19 cellular contexts compared by ENCODE assay signal in the genomic region with DNA sequence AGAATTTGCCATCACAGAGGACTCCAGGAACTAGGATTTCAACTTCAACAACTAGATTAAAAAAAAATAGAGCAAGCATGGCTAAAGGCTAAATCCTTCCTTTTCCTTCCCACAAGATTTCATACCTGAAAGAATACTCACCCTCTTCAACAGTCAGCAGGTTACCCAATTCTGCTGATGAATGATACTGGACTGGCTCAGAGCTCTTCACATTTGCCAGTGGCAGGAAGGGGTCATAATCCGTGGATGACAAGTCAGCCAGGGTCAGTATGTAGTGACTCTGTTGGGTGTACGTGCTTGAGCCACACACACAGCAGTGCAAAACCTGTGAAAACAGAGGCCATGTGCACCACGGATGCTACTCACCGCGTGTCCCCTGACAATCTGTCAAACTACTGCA.
A peak's percentile ranks its signal among the peaks of the same experiment; 100 is the strongest.
DNase-seq lines count a peak whose midpoint lies in the region; ATAC-seq and TF ChIP-seq lines count a peak whose summit lies in the region.
"Had no signal": no experiment of that assay in that cellular context is flagged by ENCODE, and none has a peak within 500 bp of the region (broad histone marks: within the 10 kb centered on the region; RNA-seq: fewer than 3 reads in every experiment).

No MANE protein-coding gene starts in this region.

- H3K79me1 ChIP-seq in trophoblast cell (ENCODE audit: low read length): no peaks in the 10 kb centered on the region

- no peak overlapping the region for H2AK5ac ChIP-seq in trophoblast cell (ENCODE audit: low read length)

- H3K9me3 ChIP-seq in PC-9 (ENCODE audit: insufficient read depth, low read depth): no peaks in the 10 kb centered on the region
- H3K9me3 ChIP-seq in trophoblast cell (ENCODE audit: insufficient read depth, low read depth, low read length): peaks cover 2% of the 10 kb centered on the region
- H3K9me3 ChIP-seq: tibial nerve had no signal

- H3K36me3 ChIP-seq in PC-9 (ENCODE audit: low read depth) (no peaks in the 10 kb centered on the region), trophoblast cell (ENCODE audit: control insufficient read depth in 1 of 2, insufficient read depth in 2 of 2, low read length in 2 of 2) (peaks cover 0 to 2% of the 10 kb centered on the region in 2 experiments)

- no peak for ATAC-seq in HG02610 (IDR thresholded peaks at IDR 0.05; ENCODE audit: unreplicated experiment)
- ATAC-seq: Panc1 had no signal

- H3K4me1 ChIP-seq in PC-9 (replicated peaks; ENCODE audit: insufficient read depth) (peaks cover 39% of the 10 kb centered on the region), trophoblast cell (ENCODE audit: control insufficient read depth in 1 of 2, insufficient read depth in 2 of 2, low read length in 2 of 2) (no peaks in the 10 kb centered on the region)
- H3K4me1 ChIP-seq: BLaER1 had no signal

- H3K27me3 ChIP-seq in PC-9 (ENCODE audit: insufficient read depth, low read depth): no peaks in the 10 kb centered on the region
- no peaks in the 10 kb centered on the region for H3K27me3 ChIP-seq in trophoblast cell (ENCODE audit: insufficient read depth, low read length)
- H3K27me3 ChIP-seq: BLaER1, tibial nerve had no signal

- H3K27ac ChIP-seq in PC-9 (peak overlapping the region; percentile 94), trophoblast cell (ENCODE audit: low read depth, low read length) (no peak overlapping the region)
- H3K27ac ChIP-seq: BLaER1, tibial nerve had no signal

- H3K23ac ChIP-seq in trophoblast cell (ENCODE audit: low read length): no peak overlapping the region

- no peak overlapping the region for H4K8ac ChIP-seq in trophoblast cell (ENCODE audit: low read depth, low read length)

- intact Hi-C loops in PC-9 (cut with micrococcal nuclease; ENCODE audit: unreplicated experiment): loop anchor here (1.0 kb wide), 1 partner anchor 29 kb away; no protein-coding TSS in a partner anchor

- no peaks in the 10 kb centered on the region for H3K79me2 ChIP-seq in PC-9 (ENCODE audit: low read depth)
- no peaks in the 10 kb centered on the region for H3K79me2 ChIP-seq in trophoblast cell (ENCODE audit: control insufficient read depth, insufficient read depth, low read length, poor library complexity)

- no peaks in the 10 kb centered on the region for H4K20me1 ChIP-seq in PC-9 (ENCODE audit: insufficient read depth)
- H4K20me1 ChIP-seq: BLaER1 had no signal

- no peak for TF ChIP-seq CTCF in PC-9 (conservative IDR thresholded peaks at IDR 0.05)
- TF ChIP-seq CTCF in fibroblast of mammary gland (conservative IDR thresholded peaks at IDR 0.05; ENCODE audit: control insufficient read depth, insufficient read depth, low read depth, low read length): no peak

- no peaks in the 10 kb centered on the region for H3K9me2 ChIP-seq in PC-9 (ENCODE audit: insufficient read depth)

- peak overlapping the region; percentile 55 for H3K4me2 ChIP-seq in PC-9
- H3K4me2 ChIP-seq in trophoblast cell (ENCODE audit: low read length): no peak overlapping the region
- H3K4me2 ChIP-seq: BLaER1 had no signal

- POLR2A ChIA-PET in PC-9 (lab: Charles Lee; ENCODE audit: unreplicated experiment): interaction anchor here (0.6 kb wide), 1 partner anchor 54 kb away, joined by 5 read pairs; no protein-coding TSS in a partner anchor

- H3K14ac ChIP-seq in trophoblast cell (ENCODE audit: low read length): no peak overlapping the region

- no peak overlapping the region for H2BK120ac ChIP-seq in trophoblast cell (ENCODE audit: insufficient read depth, low read length, poor library complexity)

- no peak overlapping the region for H3K18ac ChIP-seq in trophoblast cell (ENCODE audit: low read length)

- WGBS in trophoblast cell (ENCODE audit: extremely low coverage, insufficient coverage, insufficient read length): no CpG with 5 or more reads among the region's 5 CpGs

- H3K9ac ChIP-seq in trophoblast cell (ENCODE audit: low read length): no peak overlapping the region
- H3K9ac ChIP-seq: BLaER1 had no signal

- no TSS peak for BruUV-seq in PC-9 (replicated peaks; lab: Mats Ljungman, UMichigan)

- H3K4ac ChIP-seq in trophoblast cell (ENCODE audit: low read depth, low read length): no peak overlapping the region

- no peak overlapping the region for H4K12ac ChIP-seq in trophoblast cell (ENCODE audit: low read depth, low read length)

- no peak overlapping the region for H2BK12ac ChIP-seq in trophoblast cell (ENCODE audit: low read length)

- CTCF ChIA-PET in PC-9 (lab: Charles Lee): no interaction called here

- no peak overlapping the region for H2BK5ac ChIP-seq in trophoblast cell (ENCODE audit: low read depth, low read length, poor library complexity)

- no peak overlapping the region for H4K91ac ChIP-seq in trophoblast cell (ENCODE audit: low read depth, low read length)

- H3K4me3 ChIP-seq in PC-9 (no peak overlapping the region), fibroblast of mammary gland (ENCODE audit: control insufficient read depth, low read depth, low read length) (no peak overlapping the region), trophoblast cell (ENCODE audit: low read depth, low read length) (no peak overlapping the region)
- H3K4me3 ChIP-seq: BLaER1, tibial nerve had no signal

- DNase-seq in GM03348 (ENCODE audit: low spot score) (peak; percentile 24), PC-9 (peak; percentile 47 to 96), fibroblast of mammary gland (ENCODE audit: low read depth) (peak; percentile 75), trophoblast cell (peak; percentile 76 to 86), hypothalamus (lab: John Stamatoyannopoulos, UW) (no peak), NCI-H2107 (lab: John Stamatoyannopoulos, UW) (no peak), RPMI8226 (no peak)
- DNase-seq: activated CD4-positive, alpha-beta T cell treated with anti-CD3 and anti-CD28 coated beads for 1 hour; activated T-cell treated with anti-CD3 and anti-CD28 coated beads, Interleukin-2, amount 50 U/mL, for 24 hours; amygdala; dermis blood vessel endothelial cell; left cardiac atrium; NCI-H1436; NCI-H524 treated with DMSO at 0.1 percent for 48 hours; T-helper 1 cell had no signal

- H3F3A ChIP-seq in PC-9 (ENCODE audit: insufficient read depth, low read depth): peaks cover 30% of the 10 kb centered on the region

- H2AFZ ChIP-seq in PC-9 (no peak overlapping the region), trophoblast cell (ENCODE audit: insufficient read depth, low read length, poor library complexity) (no peak overlapping the region)

Comparison
In these comparisons a context has a peak if more than half of its experiments do, and no peak if none do; other contexts are left out.
1. DNase-seq: peak in GM03348 (single experiment), PC-9 (2 of 2), fibroblast of mammary gland (single experiment) and trophoblast cell (2 of 2); none in hypothalamus (0 of 51), NCI-H2107 (single experiment) and RPMI8226 (single experiment).